In genomic region chr7:4713183-4713784, GRCh38 we compare ENCODE assay signal across 8 cellular contexts. TPM values are rescaled to one million over a fixed set of nuclear protein-coding genes. Genes with fewer than 3 reads are reported as not detected.
DNase-seq lines count a peak whose midpoint lies in the region; ATAC-seq, FAIRE-seq and TF ChIP-seq lines count a peak whose summit lies in the region.

No MANE protein-coding gene starts in this region.

- no peak for TF ChIP-seq RAD21 in A549 (conservative IDR thresholded peaks at IDR 0.05 in 1 of 2, IDR thresholded peaks at IDR 0.05 in 1 of 2)

- WGBS in A549 (ENCODE audit: missing lambda C conversion rate), result 86% methylated on average over 27 of the region's 27 CpGs

- TF ChIP-seq CTCF in A549 (IDR thresholded peaks at IDR 0.05), result no peak

- ATAC-seq in A549 (no peak; a peak in 1 of 6 replicates), GM18517 (IDR thresholded peaks at IDR 0.05; ENCODE audit: unreplicated experiment) (peak; percentile 91), HG03342 (IDR thresholded peaks at IDR 0.05; ENCODE audit: unreplicated experiment) (peak; percentile 67), GM19463 (IDR thresholded peaks at IDR 0.05; ENCODE audit: unreplicated experiment) (no peak)

- no peaks in the 10 kb centered on the region for H3K9me3 Mint-ChIP-seq in dendritic cell treated with granulocyte-macrophage colony-stimulating factor and Interleukin-4, amounts not matched to agents 40 ng/mL and 50 ng/mL, for 4 days

- no peak for TF ChIP-seq POLR2A in A549 (IDR thresholded peaks at IDR 0.05; ENCODE audit: low read length)

- peaks cover 47% of the 10 kb centered on the region for H3K4me1 ChIP-seq in A549

- peaks cover 44% of the 10 kb centered on the region for H3K36me3 Mint-ChIP-seq in dendritic cell treated with granulocyte-macrophage colony-stimulating factor and Interleukin-4, amounts not matched to agents 40 ng/mL and 50 ng/mL, for 4 days (ENCODE audit: low read depth)

- H3K4me3 Mint-ChIP-seq in dendritic cell treated with granulocyte-macrophage colony-stimulating factor and Interleukin-4, amounts not matched to agents 40 ng/mL and 50 ng/mL, for 4 days, result peak overlapping the region; percentile 41

- intact Hi-C loops in dendritic cell treated with granulocyte-macrophage colony-stimulating factor and Interleukin-4, amounts not matched to agents 40 ng/mL and 50 ng/mL, for 4 days (cut with micrococcal nuclease), result loop anchor here (5.0 kb wide), 1 partner anchor 34 kb away; no protein-coding TSS in a partner anchor

- DNase-seq in A549 (ENCODE audit: low read depth in 1 of 2, low spot score in 1 of 2) (no peak), NCI-H2171 (lab: John Stamatoyannopoulos, UW) (no peak), DMS 273 treated with DMSO at 0.1 percent for 48 hours (lab: John Stamatoyannopoulos, UW) (no peak)
- no peak for DNase-seq in activated CD4-positive, CD25-positive, alpha-beta regulatory T cell (lab: John Stamatoyannopoulos, UW)

- H3K27me3 Mint-ChIP-seq in dendritic cell treated with granulocyte-macrophage colony-stimulating factor and Interleukin-4, amounts not matched to agents 40 ng/mL and 50 ng/mL, for 4 days, result no peaks in the 10 kb centered on the region

- H3K4me2 ChIP-seq in A549, result peak overlapping the region; percentile 74

- no peaks in the 10 kb centered on the region for H3K9me3 ChIP-seq in A549

- no peak for TF ChIP-seq EP300 in A549 (IDR thresholded peaks at IDR 0.05)

- peak overlapping the region; percentile 72 for H3K27ac Mint-ChIP-seq in dendritic cell treated with granulocyte-macrophage colony-stimulating factor and Interleukin-4, amounts not matched to agents 40 ng/mL and 50 ng/mL, for 4 days

- POLR2A ChIA-PET in A549 (lab: Yijun Ruan, JAX), result interaction anchor here (1.3 kb wide), 1 partner anchor 71 kb away, joined by 5 read pairs; no protein-coding TSS in a partner anchor

- no peak overlapping the region for H3K4me3 ChIP-seq in A549

- FAIRE-seq in A549 (lab: Jason Lieb, UNC), result no peak

- CTCF ChIA-PET in A549 (lab: Yijun Ruan, JAX), result interaction anchor here (0.8 to 1.9 kb wide), 3 partner anchors 12 to 26 kb away, joined by 3 to 7 read pairs (median 4); no protein-coding TSS in a partner anchor

- H3K4me1 Mint-ChIP-seq in dendritic cell treated with granulocyte-macrophage colony-stimulating factor and Interleukin-4, amounts not matched to agents 40 ng/mL and 50 ng/mL, for 4 days (ENCODE audit: low read depth), result peaks cover 84% of the 10 kb centered on the region

- peak overlapping the region in 1 of 2 experiments; percentile 38; a peak in 2 of 6 replicates for H3K27ac ChIP-seq in A549

TF ChIP-seq in A549, 52 proteins besides CTCF, POLR2A, EP300 and RAD21:
- no peak for TF ChIP-seq JUNB (IDR thresholded peaks at IDR 0.05)
- no peak for TF ChIP-seq KDM1A (IDR thresholded peaks at IDR 0.05; ENCODE audit: low read depth)
- TF ChIP-seq, protein P1, sequence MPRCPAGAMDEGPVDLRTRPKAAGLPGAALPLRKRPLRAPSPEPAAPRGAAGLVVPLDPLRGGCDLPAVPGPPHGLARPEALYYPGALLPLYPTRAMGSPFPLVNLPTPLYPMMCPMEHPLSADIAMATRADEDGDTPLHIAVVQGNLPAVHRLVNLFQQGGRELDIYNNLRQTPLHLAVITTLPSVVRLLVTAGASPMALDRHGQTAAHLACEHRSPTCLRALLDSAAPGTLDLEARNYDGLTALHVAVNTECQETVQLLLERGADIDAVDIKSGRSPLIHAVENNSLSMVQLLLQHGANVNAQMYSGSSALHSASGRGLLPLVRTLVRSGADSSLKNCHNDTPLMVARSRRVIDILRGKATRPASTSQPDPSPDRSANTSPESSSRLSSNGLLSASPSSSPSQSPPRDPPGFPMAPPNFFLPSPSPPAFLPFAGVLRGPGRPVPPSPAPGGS (IDR thresholded peaks at IDR 0.05), result no peak
- no peak for TF ChIP-seq E2F6 (IDR thresholded peaks at IDR 0.05; ENCODE audit: borderline replicate concordance, low read depth)
- no peak for TF ChIP-seq EHMT2 (IDR thresholded peaks at IDR 0.05; ENCODE audit: low read depth)
- TF ChIP-seq HOXA7 (CRISPR knock-in tag; IDR thresholded peaks at IDR 0.05), result no peak
- no peak for TF ChIP-seq CEBPB (IDR thresholded peaks at IDR 0.05)
- TF ChIP-seq FOXS1 (CRISPR knock-in tag; IDR thresholded peaks at IDR 0.05), result no peak
- no peak for TF ChIP-seq RCOR1 (IDR thresholded peaks at IDR 0.05; ENCODE audit: low read depth, low read length)
- no peak for TF ChIP-seq HOXB5 (CRISPR knock-in tag; IDR thresholded peaks at IDR 0.05)

RNA-seq across cellular contexts. Expression of gene FOXK1, which starts 31.2 kb away (rescaled TPM):
- polyA plus RNA-seq in A549 (2011; rRNA removed) (6.8 and 8.3 TPM in 2 replicates), A549 (2017; fragmentation: RNase III; extraction: RNeasy Plus Mini Kit Qiagen cat#74134 plus additional on column Dnase treatment) (9.8 to 10.9 TPM (median 10.2 TPM) in 3 replicates)
- 7.4 and 10.0 TPM in 2 replicates for polyA plus RNA-seq in A549 (2012; cell fraction: cytosol; rRNA removed)
- 27.5 and 29.2 TPM in 2 replicates for polyA plus RNA-seq in A549 (2012; cell fraction: nucleus; rRNA removed)
- polyA minus RNA-seq in A549 (2011; rRNA and poly(A)+ RNA removed), result 15.7 and 19.4 TPM in 2 replicates

Comparison
In these comparisons a context has a peak if more than half of its experiments do, and no peak if none do; other contexts are left out.
1. ATAC-seq: peak in GM18517 (single experiment) and HG03342 (single experiment); none in A549 (0 of 2) and GM19463 (single experiment).